ENCODE assay signal across 10 cellular contexts in genomic region chr5:119385136-119386128, GRCh38. TPM values are rescaled to one million over a fixed set of nuclear protein-coding genes. Genes with fewer than 3 reads are reported as not detected.
DNase-seq lines count a peak whose midpoint lies in the region; ATAC-seq and TF ChIP-seq lines count a peak whose summit lies in the region.
"Had no signal": no experiment of that assay in that cellular context is flagged by ENCODE, and none has a peak within 500 bp of the region (broad histone marks: within the 10 kb centered on the region; RNA-seq: fewer than 3 reads in every experiment).

No MANE protein-coding gene starts in this region.

- CTCF ChIA-PET in naive thymus-derived CD4-positive, alpha-beta T cell (lab: Charles Lee), result interaction anchor here (0.8 to 1.2 kb wide), 2 partner anchors 15 to 27 kb away, joined by 3 to 4 read pairs; no protein-coding TSS in a partner anchor
- CTCF ChIA-PET in HEK293T (lab: Yijun Ruan, JAX), result interaction anchor here (0.6 to 1.6 kb wide), 3 partner anchors 8 to 62 kb away, joined by 3 read pairs; no protein-coding TSS in a partner anchor

- intact Hi-C loops in naive thymus-derived CD4-positive, alpha-beta T cell (cut with micrococcal nuclease), result no loop called here

- ATAC-seq in GM18867 (IDR thresholded peaks at IDR 0.05; ENCODE audit: unreplicated experiment), result peak; percentile 46
- ATAC-seq in GM21786 (IDR thresholded peaks at IDR 0.05; ENCODE audit: unreplicated experiment), result peak; percentile 40
- no peak for ATAC-seq in naive thymus-derived CD4-positive, alpha-beta T cell
- ATAC-seq: body of pancreas had no signal

- peak overlapping the region; percentile 44 for H3K4me3 ChIP-seq in OCI-LY3 (ENCODE audit: low read length)
- H3K4me3 ChIP-seq in naive thymus-derived CD4-positive, alpha-beta T cell (ENCODE audit: low read length), result no peak overlapping the region
- H3K4me3 ChIP-seq: body of pancreas, heart left ventricle had no signal

- peaks cover 0 to 3% (median 0%) of the 10 kb centered on the region in 11 donors for H3K9me3 Mint-ChIP-seq in naive thymus-derived CD4-positive, alpha-beta T cell

- DNase-seq in naive thymus-derived CD4-positive, alpha-beta T cell, result no peak
- no peak for DNase-seq in HEK293T (ENCODE audit: extremely low spot score)
- no peak for DNase-seq in GM19238 (ENCODE audit: insufficient read length, low spot score)
- DNase-seq in dedifferentiated amniotic fluid mesenchymal stem cell (ENCODE audit: extremely low spot score), result no peak
- no peak for DNase-seq in DMS53 (lab: John Stamatoyannopoulos, UW)
- DNase-seq: body of pancreas, heart left ventricle had no signal

- peak overlapping the region; percentile 78 for H3K27ac ChIP-seq in OCI-LY3 (ENCODE audit: low read length)
- H3K27ac ChIP-seq in naive thymus-derived CD4-positive, alpha-beta T cell (ENCODE audit: low read depth, low read length), result peak overlapping the region; percentile 45
- H3K27ac ChIP-seq: body of pancreas had no signal

- H3K36me3 Mint-ChIP-seq in naive thymus-derived CD4-positive, alpha-beta T cell, result peaks cover 6 to 33% (median 17%) of the 10 kb centered on the region in 5 donors

- peak overlapping the region in 7 of 10 donors; percentile 14 to 67 (median 31) for H3K4me3 Mint-ChIP-seq in naive thymus-derived CD4-positive, alpha-beta T cell

- peaks cover 63% of the 10 kb centered on the region for H3K4me1 ChIP-seq in OCI-LY3 (ENCODE audit: low read length)
- peaks cover 49 to 62% of the 10 kb centered on the region in 2 donors for H3K4me1 ChIP-seq in naive thymus-derived CD4-positive, alpha-beta T cell (ENCODE audit: control insufficient read depth in 2 of 2, insufficient read depth in 2 of 2, low read length in 2 of 2)

- POLR2A ChIA-PET in naive thymus-derived CD4-positive, alpha-beta T cell (lab: Charles Lee), result interaction anchor here (0.7 to 1.1 kb wide), 2 partner anchors 18 to 45 kb away, joined by 3 read pairs; no protein-coding TSS in a partner anchor
- POLR2A ChIA-PET in HEK293T (lab: Yijun Ruan, JAX), result no interaction called here

- no peaks in the 10 kb centered on the region for H3K27me3 ChIP-seq in OCI-LY3 (ENCODE audit: low read depth, low read length)
- no peaks in the 10 kb centered on the region for H3K27me3 ChIP-seq in naive thymus-derived CD4-positive, alpha-beta T cell (ENCODE audit: control insufficient read depth in 2 of 2, insufficient read depth in 2 of 2, low read length in 2 of 2)
- H3K27me3 ChIP-seq: body of pancreas, heart left ventricle had no signal

- H3K27me3 Mint-ChIP-seq in naive thymus-derived CD4-positive, alpha-beta T cell, result no peaks in the 10 kb centered on the region

- H4K20me1 ChIP-seq in OCI-LY3 (ENCODE audit: insufficient read depth, low read length), result peaks cover 92% of the 10 kb centered on the region

- H3K79me2 ChIP-seq in OCI-LY3 (ENCODE audit: low read length), result peaks cover 100% of the 10 kb centered on the region

- H3K27ac Mint-ChIP-seq in naive thymus-derived CD4-positive, alpha-beta T cell, result peak overlapping the region; percentile 11 to 93 (median 86)

- peaks cover 9% of the 10 kb centered on the region for H3K36me3 ChIP-seq in OCI-LY3 (replicated peaks; ENCODE audit: low read depth, low read length)
- H3K36me3 ChIP-seq in naive thymus-derived CD4-positive, alpha-beta T cell (ENCODE audit: control insufficient read depth in 2 of 3, insufficient read depth in 3 of 3, low read length in 3 of 3), result no peaks in the 10 kb centered on the region
- H3K36me3 ChIP-seq: heart left ventricle had no signal

- peak overlapping the region; percentile 83 for H3K4me2 ChIP-seq in OCI-LY3 (ENCODE audit: low read length)

- peaks cover 71 to 97% (median 91%) of the 10 kb centered on the region in 7 donors for H3K4me1 Mint-ChIP-seq in naive thymus-derived CD4-positive, alpha-beta T cell

- peak overlapping the region; percentile 36; the same call in 1 of the 2 replicates for H3K9ac ChIP-seq in OCI-LY3 (ENCODE audit: low read length)

- TF ChIP-seq CTCF in OCI-LY3 (IDR thresholded peaks at IDR 0.05; ENCODE audit: low read depth, low read length), result no peak

- H2AFZ ChIP-seq in OCI-LY3 (ENCODE audit: low read depth, low read length), result no peak overlapping the region

- H3K9me3 ChIP-seq in OCI-LY3 (ENCODE audit: insufficient read depth, low read length), result no peaks in the 10 kb centered on the region
- no peaks in the 10 kb centered on the region for H3K9me3 ChIP-seq in naive thymus-derived CD4-positive, alpha-beta T cell (ENCODE audit: control insufficient read depth in 2 of 3, low read length in 3 of 3)
- H3K9me3 ChIP-seq: body of pancreas, heart left ventricle had no signal

TF ChIP-seq in HEK293T, 16 proteins besides CTCF, POLR2A, EP300 and RAD21:
- TF ChIP-seq PKNOX1 (IDR thresholded peaks at IDR 0.05) (no peak), ARNT (IDR thresholded peaks at IDR 0.05) (no peak), ZNF384 (IDR thresholded peaks at IDR 0.05) (no peak), HDGF (IDR thresholded peaks at IDR 0.05; ENCODE audit: borderline replicate concordance) (no peak), ELF4 (IDR thresholded peaks at IDR 0.05) (no peak), FOXM1 (IDR thresholded peaks at IDR 0.05; ENCODE audit: borderline replicate concordance) (no peak), BHLHE40 (IDR thresholded peaks at IDR 0.05; ENCODE audit: borderline replicate concordance) (no peak), NFRKB (IDR thresholded peaks at IDR 0.05) (no peak), CTBP1 (IDR thresholded peaks at IDR 0.05; ENCODE audit: borderline replicate concordance) (no peak), SUZ12 (IDR thresholded peaks at IDR 0.05) (no peak), SP1 (IDR thresholded peaks at IDR 0.05) (no peak), LEF1 (IDR thresholded peaks at IDR 0.05; ENCODE audit: borderline replicate concordance) (no peak), FOXA1 (IDR thresholded peaks at IDR 0.05) (no peak), FOXK2 (IDR thresholded peaks at IDR 0.05) (no peak), L3MBTL2 (conservative IDR thresholded peaks at IDR 0.05) (no peak), TARDBP (IDR thresholded peaks at IDR 0.05) (no peak)

RNA-seq across cellular contexts. Expression of gene TNFAIP8, which starts 29.6 kb away (rescaled TPM):
- total RNA-seq in naive thymus-derived CD4-positive, alpha-beta T cell, result 100 to 1,000 TPM; 102 to 162 (median 130) TPM
- polyA plus RNA-seq in naive thymus-derived CD4-positive, alpha-beta T cell, result 100 to 1,000 TPM; 261 to 285 TPM
